In genomic region chr19:19487077-19488040, GRCh38 we compare ENCODE assay signal across 1 cellular context.
TF ChIP-seq lines count a peak whose summit lies in the region.

No MANE protein-coding gene starts in this region.

TF ChIP-seq in K562, 482 proteins besides CTCF, POLR2A, EP300 and RAD21:
- TF ChIP-seq RBM22 (IDR thresholded peaks at IDR 0.05; ENCODE audit: low read depth, low read length, poor library complexity, severe bottlenecking): peak; percentile 29
- TF ChIP-seq ZNF263 (CRISPR knock-in tag; IDR thresholded peaks at IDR 0.05; ENCODE audit: borderline replicate concordance): peak; percentile 74; the same call in 1 of the 2 replicates
- no peak for TF ChIP-seq KDM1A (IDR thresholded peaks at IDR 0.05)
- 0 out of 2 replicates have a peak, but pooled peaks have one; percentile 6 for TF ChIP-seq ZFX (CRISPR knock-in tag; IDR thresholded peaks at IDR 0.05)
